In genomic region chr10:118276203-118276602, GRCh38 we compare ENCODE assay signal across 19 cellular contexts.
A peak's percentile ranks its signal among the peaks of the same experiment; 100 is the strongest.
DNase-seq lines count a peak whose midpoint lies in the region; ATAC-seq and TF ChIP-seq lines count a peak whose summit lies in the region.
"Had no signal": no experiment of that assay in that cellular context is flagged by ENCODE, and none has a peak within 500 bp of the region (broad histone marks: within the 10 kb centered on the region; RNA-seq: fewer than 3 reads in every experiment).

No MANE protein-coding gene starts in this region.

- H3K27me3 ChIP-seq in upper lobe of left lung, result no peaks in the 10 kb centered on the region

- no peaks in the 10 kb centered on the region for H3K36me3 ChIP-seq in upper lobe of left lung

- H3K4me1 ChIP-seq in upper lobe of left lung, result no peaks in the 10 kb centered on the region

- ATAC-seq in upper lobe of left lung (ENCODE audit: low FRiP score in 2 of 2) (no peak), HG03469 (IDR thresholded peaks at IDR 0.05; ENCODE audit: unreplicated experiment) (no peak), esophagus mucosa (no peak)
- ATAC-seq: CD8-positive, alpha-beta T cell; HCT116 had no signal

- DNase-seq in AG08395 (ENCODE audit: low spot score), result peak; percentile 64
- DNase-seq in AG20443 (ENCODE audit: low spot score), result peak; percentile 71
- peak; percentile 8 for DNase-seq in fibroblast of mammary gland (ENCODE audit: low read depth)
- DNase-seq in pons (ENCODE audit: low spot score), result peak; percentile 23
- DNase-seq in upper lobe of left lung, result no peak
- no peak for DNase-seq in AML-193 (lab: John Stamatoyannopoulos, UW)
- DNase-seq: C1 segment of cervical spinal cord; CD8-positive, alpha-beta T cell; DND-41; Kasumi-1; NCI-H1417; NCI-H1694 treated with DMSO at 0.1 percent for 48 hours; PC-9; RPMI8226; SIG-M5 had no signal

- peaks cover 0 to 7% (median 2%) of the 10 kb centered on the region in 4 donors for H3K9me3 ChIP-seq in upper lobe of left lung
- H3K9me3 ChIP-seq: SK-N-SH had no signal

- no peak overlapping the region for H3K27ac ChIP-seq in upper lobe of left lung
- H3K27ac ChIP-seq: PC-9 had no signal

- no peak for TF ChIP-seq POLR2A in upper lobe of left lung (IDR thresholded peaks at IDR 0.05)

- H3K4me3 ChIP-seq in fibroblast of mammary gland (ENCODE audit: control insufficient read depth, low read depth, low read length), result no peak overlapping the region
- H3K4me3 ChIP-seq in upper lobe of left lung, result no peak overlapping the region
- H3K4me3 ChIP-seq: PC-9 had no signal

- TF ChIP-seq EP300 in upper lobe of left lung (IDR thresholded peaks at IDR 0.05), result no peak

- TF ChIP-seq CTCF in fibroblast of mammary gland (conservative IDR thresholded peaks at IDR 0.05; ENCODE audit: control insufficient read depth, insufficient read depth, low read depth, low read length) (no peak), upper lobe of left lung (IDR thresholded peaks at IDR 0.05) (no peak)

Comparison
In these comparisons a context has a peak if more than half of its experiments do, and no peak if none do; other contexts are left out.
1. DNase-seq: peak in AG08395 (single experiment), AG20443 (single experiment), fibroblast of mammary gland (single experiment) and pons (single experiment); none in upper lobe of left lung (0 of 2) and AML-193 (0 of 2).